Comparison of ENCODE assay signal across 12 cellular contexts in the genomic region with DNA sequence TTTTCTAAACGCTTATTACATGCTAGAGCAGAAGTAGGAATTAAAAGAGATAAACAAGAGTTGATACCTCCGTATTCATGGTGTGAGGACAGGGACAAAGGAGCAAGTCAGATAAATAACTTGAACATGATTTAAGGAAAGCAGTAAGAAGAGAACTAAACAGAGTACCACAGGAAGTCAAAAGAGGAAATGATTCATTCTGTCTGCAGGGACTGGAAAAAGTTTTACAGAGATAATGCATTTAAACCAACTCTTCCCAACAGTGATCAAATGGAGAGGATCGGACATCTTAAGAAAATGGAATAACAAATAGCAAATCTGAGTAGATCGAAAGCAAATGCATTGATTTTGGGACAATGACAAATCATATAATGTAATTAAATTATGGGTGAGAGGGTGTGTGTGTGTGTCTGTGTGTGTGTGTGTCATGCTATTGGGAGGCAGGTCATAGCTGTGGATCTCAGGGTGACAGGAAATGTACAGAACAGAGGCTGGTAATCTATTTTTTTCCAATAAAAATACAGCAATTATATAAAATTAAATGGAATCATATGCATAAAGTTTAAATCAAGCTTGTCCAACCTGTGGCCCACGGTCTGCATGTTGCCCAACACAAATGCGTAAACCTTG.
A peak's percentile ranks its signal among the peaks of the same experiment; 100 is the strongest.
DNase-seq lines count a peak whose midpoint lies in the region; ATAC-seq and TF ChIP-seq lines count a peak whose summit lies in the region.
"Had no signal": no experiment of that assay in that cellular context is flagged by ENCODE, and none has a peak within 500 bp of the region (broad histone marks: within the 10 kb centered on the region; RNA-seq: fewer than 3 reads in every experiment).

No MANE protein-coding gene starts in this region.

- DNase-seq in NOMO-1 (lab: John Stamatoyannopoulos, UW; ENCODE audit: unreplicated experiment in 2 of 2) (peak; percentile 1 to 59), fibroblast of pulmonary artery (ENCODE audit: low read depth) (peak; percentile 50), NCI-H2029 treated with DMSO at 0.1 percent for 48 hours (lab: John Stamatoyannopoulos, UW) (no peak), Right ventricle myocardium superior (no peak)
- no peak for DNase-seq in activated naive CD4-positive, alpha-beta T cell treated with anti-CD3 and anti-CD28 coated beads, Interleukin-2, amount 10 ng/mL, durations not matched to agents 7 days and 5 days
- DNase-seq: CD8-positive, alpha-beta T cell; glutamatergic neuron; NCI-H187 had no signal

- CTCF ChIA-PET in activated naive CD4-positive, alpha-beta T cell treated with anti-CD3 and anti-CD28 coated beads, Interleukin-2, amount 10 ng/mL, durations not matched to agents 7 days and 5 days (lab: Charles Lee), result no interaction called here

- intact Hi-C loops in Right ventricle myocardium superior (cut with DNase I), result no loop called here

- H3K27me3 Mint-ChIP-seq in activated naive CD4-positive, alpha-beta T cell treated with anti-CD3 and anti-CD28 coated beads, Interleukin-2, amount 10 ng/mL, durations not matched to agents 7 days and 5 days, result no peaks in the 10 kb centered on the region
- H3K27me3 Mint-ChIP-seq: central memory CD8-positive, alpha-beta T cell had no signal

- no peak overlapping the region for H3K4me3 Mint-ChIP-seq in activated naive CD4-positive, alpha-beta T cell treated with anti-CD3 and anti-CD28 coated beads, Interleukin-2, amount 10 ng/mL, durations not matched to agents 7 days and 5 days
- H3K4me3 Mint-ChIP-seq: CD8-positive, alpha-beta T cell; central memory CD8-positive, alpha-beta T cell had no signal

- ATAC-seq in GM18498 (IDR thresholded peaks at IDR 0.05; ENCODE audit: unreplicated experiment) (peak; percentile 62), HG02759 (IDR thresholded peaks at IDR 0.05; ENCODE audit: unreplicated experiment) (peak; percentile 84), GM19035 (IDR thresholded peaks at IDR 0.05; ENCODE audit: unreplicated experiment) (no peak), Right ventricle myocardium superior (ENCODE audit: poor library complexity) (no peak)
- ATAC-seq: CD8-positive, alpha-beta T cell had no signal

- no peaks in the 10 kb centered on the region for H3K4me1 Mint-ChIP-seq in activated naive CD4-positive, alpha-beta T cell treated with anti-CD3 and anti-CD28 coated beads, Interleukin-2, amount 10 ng/mL, durations not matched to agents 7 days and 5 days
- H3K4me1 Mint-ChIP-seq: central memory CD8-positive, alpha-beta T cell had no signal

- H3K4me3 ChIP-seq in fibroblast of pulmonary artery (replicated peaks; ENCODE audit: low read depth, low read length), result no peak overlapping the region

- no peak overlapping the region for H3K27ac Mint-ChIP-seq in activated naive CD4-positive, alpha-beta T cell treated with anti-CD3 and anti-CD28 coated beads, Interleukin-2, amount 10 ng/mL, durations not matched to agents 7 days and 5 days
- H3K27ac Mint-ChIP-seq: CD8-positive, alpha-beta T cell had no signal

- TF ChIP-seq CTCF in fibroblast of pulmonary artery (IDR thresholded peaks at IDR 0.05; ENCODE audit: low read length, missing control alignments), result no peak

- H3K36me3 Mint-ChIP-seq in activated naive CD4-positive, alpha-beta T cell treated with anti-CD3 and anti-CD28 coated beads, Interleukin-2, amount 10 ng/mL, durations not matched to agents 7 days and 5 days, result no peaks in the 10 kb centered on the region
- H3K36me3 Mint-ChIP-seq: CD8-positive, alpha-beta T cell had no signal

- peaks cover 5% of the 10 kb centered on the region for H3K9me3 Mint-ChIP-seq in activated naive CD4-positive, alpha-beta T cell treated with anti-CD3 and anti-CD28 coated beads, Interleukin-2, amount 10 ng/mL, durations not matched to agents 7 days and 5 days

Comparison
In these comparisons a context has a peak if more than half of its experiments do, and no peak if none do; other contexts are left out.
1. ATAC-seq: peak in GM18498 (single experiment) and HG02759 (single experiment); none in GM19035 (single experiment) and Right ventricle myocardium superior (single experiment).
2. DNase-seq: peak in NOMO-1 (2 of 2) and fibroblast of pulmonary artery (single experiment); none in activated naive CD4-positive, alpha-beta T cell treated with anti-CD3 and anti-CD28 coated beads, Interleukin-2, amount 10 ng/mL, durations not matched to agents 7 days and 5 days (single experiment), NCI-H2029 treated with DMSO at 0.1 percent for 48 hours (single experiment) and Right ventricle myocardium superior (single experiment).